In genomic region chr3:29973763-29974162, GRCh38 we compare ENCODE assay signal across 1 cellular context.
TF ChIP-seq lines count a peak whose summit lies in the region.

No MANE protein-coding gene starts in this region.

TF ChIP-seq in GM23338, 12 proteins besides CTCF, POLR2A, EP300 and RAD21 (continued from another document):
- TF ChIP-seq ZNF462 (CRISPR knock-in tag; IDR thresholded peaks at IDR 0.05): no peak
- TF ChIP-seq EZH2phosphoT487 (IDR thresholded peaks at IDR 0.05; ENCODE audit: unreplicated experiment): no peak
- no peak for TF ChIP-seq ETS1 (IDR thresholded peaks at IDR 0.05)
- no peak for TF ChIP-seq ZNF114 (CRISPR knock-in tag; IDR thresholded peaks at IDR 0.05)
- no peak for TF ChIP-seq STAT1 (IDR thresholded peaks at IDR 0.05; ENCODE audit: unreplicated experiment)
- no peak for TF ChIP-seq NANOG (IDR thresholded peaks at IDR 0.05; ENCODE audit: borderline replicate concordance)
- no peak for TF ChIP-seq JUNB (IDR thresholded peaks at IDR 0.05; ENCODE audit: unreplicated experiment)
- no peak for TF ChIP-seq CREB1 (CRISPR knock-in tag; IDR thresholded peaks at IDR 0.05; ENCODE audit: low read depth)
- no peak for TF ChIP-seq ZNF331 (CRISPR knock-in tag; IDR thresholded peaks at IDR 0.05; ENCODE audit: low read depth)
